1 cellular context compared by ENCODE assay signal in genomic region chr9:106324596-106325280, GRCh38.
TF ChIP-seq lines count a peak whose summit lies in the region.

No MANE protein-coding gene starts in this region.

TF ChIP-seq in GM23338, 12 proteins besides CTCF, POLR2A, EP300 and RAD21:
- TF ChIP-seq ZNF462 (CRISPR knock-in tag; IDR thresholded peaks at IDR 0.05) (0 out of 2 replicates have a peak, but pooled peaks have one; percentile 20), JUNB (IDR thresholded peaks at IDR 0.05; ENCODE audit: unreplicated experiment) (no peak)
